In the genomic region with DNA sequence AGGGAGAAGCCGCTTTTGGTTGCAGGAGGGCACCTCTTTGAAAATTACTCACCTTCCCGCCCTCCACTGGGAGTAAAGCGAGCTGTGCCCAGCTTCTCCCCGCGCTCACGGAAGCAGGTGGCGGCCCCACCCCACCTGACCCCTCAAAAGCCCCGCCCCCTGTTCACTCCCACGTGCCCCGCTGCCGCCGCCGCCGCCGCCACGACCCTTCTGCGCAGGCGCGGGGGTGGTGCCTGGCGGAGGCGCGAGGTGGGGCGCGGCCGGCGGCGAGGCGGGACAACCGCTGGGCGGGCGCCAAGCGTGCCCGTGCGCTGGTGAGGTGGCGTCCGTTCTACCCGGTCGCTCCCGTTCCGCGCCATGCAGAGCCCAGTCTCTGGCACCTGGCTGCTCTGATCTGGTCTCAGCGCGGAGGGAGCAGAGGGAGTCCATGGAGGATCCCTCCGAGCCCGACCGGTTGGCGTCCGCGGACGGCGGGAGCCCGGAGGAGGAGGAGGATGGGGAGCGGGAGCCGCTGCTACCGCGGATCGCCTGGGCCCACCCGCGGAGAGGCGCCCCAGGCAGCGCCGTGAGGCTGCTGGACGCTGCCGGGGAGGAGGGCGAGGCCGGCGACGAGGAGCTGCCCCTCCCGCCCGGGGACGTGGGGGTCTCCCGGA, we compare ENCODE assay signal across 8 cellular contexts.
A peak's percentile ranks its signal among the peaks of the same experiment; 100 is the strongest.
DNase-seq lines count a peak whose midpoint lies in the region; ATAC-seq lines count a peak whose summit lies in the region.

Gene PI4K2B, plus strand, starts transcription at position 297 of the 653 bp plus-strand sequence. Its CDS starts 131 bp downstream, at position 428.

- ATAC-seq in GM19023 (IDR thresholded peaks at IDR 0.05; ENCODE audit: unreplicated experiment) (peak; percentile 75), HG03196 (IDR thresholded peaks at IDR 0.05; ENCODE audit: unreplicated experiment) (peak; percentile 75)

- DNase-seq in AG08396 (ENCODE audit: low spot score): peak; percentile 97
- peak; percentile 87 for DNase-seq in NCI-H345 (lab: John Stamatoyannopoulos, UW)
- peak; percentile 85 to 94 (median 92) for DNase-seq in activated CD4-positive, CD25-positive, alpha-beta regulatory T cell (lab: John Stamatoyannopoulos, UW)
- peak in 58 of 61 donors; percentile 1 to 82 (median 46) for DNase-seq in caudate nucleus (lab: John Stamatoyannopoulos, UW)
- peak; percentile 92 for DNase-seq in islet precursor cell
- DNase-seq in stimulated activated CD4-positive, alpha-beta T cell treated with anti-CD3 and anti-CD28 coated beads, Interleukin-15, amount 100 ng/mL, for 1 hour (ENCODE audit: low read depth in 1 of 2, low spot score in 1 of 2): peak; percentile 91 to 95

- H3K27ac ChIP-seq in caudate nucleus (ENCODE audit: low read depth, low read length): peak within 1 kb of the TSS; percentile 90

Comparison
In these comparisons a context has a peak if more than half of its experiments do, and no peak if none do; other contexts are left out.
1. Peak in every context shown above with its lines: DNase-seq, ATAC-seq and H3K27ac ChIP-seq.
2. DNase-seq: peak in every context shown above with its lines; median percentile 97 in AG08396; 93 in stimulated activated CD4-positive, alpha-beta T cell treated with anti-CD3 and anti-CD28 coated beads, Interleukin-15, amount 100 ng/mL, for 1 hour; 92 in activated CD4-positive, CD25-positive, alpha-beta regulatory T cell; 92 in islet precursor cell; 87 in NCI-H345; 46 in caudate nucleus.